11 cellular contexts compared by ENCODE assay signal in genomic region chr9:88092699-88093359, GRCh38. TPM values are rescaled to one million over a fixed set of nuclear protein-coding genes. Genes with fewer than 3 reads are reported as not detected.
DNase-seq lines count a peak whose midpoint lies in the region; TF ChIP-seq lines count a peak whose summit lies in the region.
"Had no signal": no experiment of that assay in that cellular context is flagged by ENCODE, and none has a peak within 500 bp of the region (broad histone marks: within the 10 kb centered on the region; RNA-seq: fewer than 3 reads in every experiment).

No MANE protein-coding gene starts in this region.

- DNase-seq in AML-193 (lab: John Stamatoyannopoulos, UW) (peak; percentile 41 to 50), NOMO-1 treated with DMSO at 0.1 percent for 48 hours (lab: John Stamatoyannopoulos, UW; ENCODE audit: unreplicated experiment) (peak; percentile 59), fibroblast of the aortic adventitia (ENCODE audit: low read depth) (peak; percentile 8), neural progenitor cell (ENCODE audit: low spot score) (no peak), T1000 (lab: John Stamatoyannopoulos, UW) (no peak), DMS79 (lab: John Stamatoyannopoulos, UW) (no peak), NCI-H2081 (lab: John Stamatoyannopoulos, UW) (no peak)
- DNase-seq in activated naive CD8-positive, alpha-beta T cell treated with anti-CD3 and anti-CD28 coated beads for 36 hours, result no peak
- DNase-seq: activated T-cell treated with anti-CD3 and anti-CD28 coated beads, Interleukin-2, amount 50 U/mL, for 72 hours had no signal

- no peaks in the 10 kb centered on the region for H3K9me3 Mint-ChIP-seq in neural progenitor cell
- H3K9me3 Mint-ChIP-seq in activated naive CD8-positive, alpha-beta T cell treated with anti-CD3 and anti-CD28 coated beads for 36 hours, result no peaks in the 10 kb centered on the region
- H3K9me3 Mint-ChIP-seq: activated T-cell treated with anti-CD3 and anti-CD28 coated beads, Interleukin-2, amount 50 U/mL, for 72 hours had no signal

- no peaks in the 10 kb centered on the region for H3K36me3 ChIP-seq in neural progenitor cell

- no peak overlapping the region for H3K4me3 Mint-ChIP-seq in neural progenitor cell
- H3K4me3 Mint-ChIP-seq in activated naive CD8-positive, alpha-beta T cell treated with anti-CD3 and anti-CD28 coated beads for 36 hours, result no peak overlapping the region
- H3K4me3 Mint-ChIP-seq: activated T-cell treated with anti-CD3 and anti-CD28 coated beads, Interleukin-2, amount 50 U/mL, for 72 hours had no signal

- TF ChIP-seq CTCF in fibroblast of the aortic adventitia (IDR thresholded peaks at IDR 0.05; ENCODE audit: insufficient read depth, low read length), result no peak
- TF ChIP-seq CTCF in neural progenitor cell (IDR thresholded peaks at IDR 0.05), result no peak

- H3K36me3 Mint-ChIP-seq in neural progenitor cell, result no peaks in the 10 kb centered on the region
- no peaks in the 10 kb centered on the region for H3K36me3 Mint-ChIP-seq in activated naive CD8-positive, alpha-beta T cell treated with anti-CD3 and anti-CD28 coated beads for 36 hours

- H3K9ac ChIP-seq in neural progenitor cell, result no peak overlapping the region

- peaks cover 4% of the 10 kb centered on the region for H3K27me3 Mint-ChIP-seq in neural progenitor cell (ENCODE audit: insufficient read depth, low read depth)
- H3K27me3 Mint-ChIP-seq in activated naive CD8-positive, alpha-beta T cell treated with anti-CD3 and anti-CD28 coated beads for 36 hours, result peaks cover 5% of the 10 kb centered on the region

- peak overlapping the region; percentile 59 for H2AFZ ChIP-seq in neural progenitor cell (replicated peaks)

- H3K9me3 ChIP-seq in neural progenitor cell (ENCODE audit: low read depth), result no peaks in the 10 kb centered on the region

- no peaks in the 10 kb centered on the region for H3K27me3 ChIP-seq in neural progenitor cell

- no peaks in the 10 kb centered on the region for H3K4me1 ChIP-seq in neural progenitor cell

- peaks cover 12% of the 10 kb centered on the region for H3K4me1 Mint-ChIP-seq in neural progenitor cell
- H3K4me1 Mint-ChIP-seq in activated naive CD8-positive, alpha-beta T cell treated with anti-CD3 and anti-CD28 coated beads for 36 hours, result no peaks in the 10 kb centered on the region

- no peak overlapping the region for H3K27ac ChIP-seq in neural progenitor cell
- H3K27ac ChIP-seq: C4-2B had no signal

- H3K79me2 ChIP-seq in neural progenitor cell (ENCODE audit: low read depth), result no peaks in the 10 kb centered on the region

- no peak overlapping the region for H3K4me2 ChIP-seq in neural progenitor cell

- no peak overlapping the region for H3K4me3 ChIP-seq in fibroblast of the aortic adventitia (ENCODE audit: low read depth, low read length)
- H3K4me3 ChIP-seq in neural progenitor cell, result no peak overlapping the region

- H3F3A ChIP-seq in neural progenitor cell (ENCODE audit: low read depth), result no peaks in the 10 kb centered on the region

- H3K27ac Mint-ChIP-seq in neural progenitor cell, result peak overlapping the region; percentile 10
- no peak overlapping the region for H3K27ac Mint-ChIP-seq in activated naive CD8-positive, alpha-beta T cell treated with anti-CD3 and anti-CD28 coated beads for 36 hours
- H3K27ac Mint-ChIP-seq: activated T-cell treated with anti-CD3 and anti-CD28 coated beads, Interleukin-2, amount 50 U/mL, for 72 hours had no signal

- H4K20me1 ChIP-seq in neural progenitor cell (ENCODE audit: low read depth), result no peaks in the 10 kb centered on the region

RNA-seq across cellular contexts. Expression of gene SPATA31C2, which starts 45.4 kb away (rescaled TPM):
- total RNA-seq in fibroblast of the aortic adventitia (ENCODE audit: low replicate concordance) (not detected in 2 replicates), neural progenitor cell (ENCODE audit: low replicate concordance) (0.03 TPM in 1 of 2 replicates, not detected in the other)
- total RNA-seq in activated naive CD8-positive, alpha-beta T cell treated with anti-CD3 and anti-CD28 coated beads for 36 hours, result under 1 TPM; 0.18 to 0.21 TPM
- total RNA-seq: activated T-cell treated with anti-CD3 and anti-CD28 coated beads, Interleukin-2, amount 50 U/mL, for 72 hours; cerebellum had no signal

Comparison
In these comparisons a context has a peak if more than half of its experiments do, and no peak if none do; other contexts are left out.
1. DNase-seq: peak in AML-193 (2 of 2), NOMO-1 treated with DMSO at 0.1 percent for 48 hours (single experiment) and fibroblast of the aortic adventitia (single experiment); none in neural progenitor cell (single experiment), T1000 (single experiment), DMS79 (single experiment), activated naive CD8-positive, alpha-beta T cell treated with anti-CD3 and anti-CD28 coated beads for 36 hours (single experiment) and NCI-H2081 (0 of 2).